9 cellular contexts compared by ENCODE assay signal in the genomic region with DNA sequence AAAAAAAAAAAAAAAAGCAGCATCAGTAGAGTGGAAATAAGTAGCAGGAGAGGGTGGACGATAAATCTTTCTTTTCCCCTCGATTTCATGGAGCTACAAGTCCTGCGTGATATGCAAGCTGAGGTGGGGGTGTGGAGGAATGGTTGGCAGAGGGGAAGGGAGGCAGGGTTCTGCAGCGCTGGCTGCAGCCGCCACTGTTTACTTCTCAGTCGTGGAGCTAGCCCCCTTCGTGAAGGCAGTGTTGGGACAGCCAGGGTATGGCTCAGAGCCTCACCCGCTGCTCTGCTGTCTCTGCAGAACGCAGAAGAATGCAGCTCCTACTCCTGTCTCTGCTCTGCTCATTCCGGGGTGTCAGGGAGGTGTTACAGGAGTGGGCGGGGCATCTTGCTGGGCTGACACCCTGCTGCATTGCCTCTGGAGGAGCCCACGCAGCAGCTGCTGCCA.
A peak's percentile ranks its signal among the peaks of the same experiment; 100 is the strongest.
DNase-seq lines count a peak whose midpoint lies in the region; ATAC-seq and TF ChIP-seq lines count a peak whose summit lies in the region.
"Had no signal": no experiment of that assay in that cellular context is flagged by ENCODE, and none has a peak within 500 bp of the region (broad histone marks: within the 10 kb centered on the region; RNA-seq: fewer than 3 reads in every experiment).

No MANE protein-coding gene starts in this region.

- peak overlapping the region; percentile 59 for H2AFZ ChIP-seq in hepatocyte

- no peaks in the 10 kb centered on the region for H3K36me3 ChIP-seq in SJCRH30
- no peaks in the 10 kb centered on the region for H3K36me3 ChIP-seq in hepatocyte (replicated peaks; ENCODE audit: insufficient read depth, low read depth)

- H3K9me3 ChIP-seq in SJCRH30 (replicated peaks) (no peaks in the 10 kb centered on the region), hepatocyte (ENCODE audit: low read depth) (no peaks in the 10 kb centered on the region)

- no peaks in the 10 kb centered on the region for H3K9me2 ChIP-seq in hepatocyte (replicated peaks; ENCODE audit: insufficient read depth)

- no peak overlapping the region for H3K4me3 ChIP-seq in SJCRH30
- H3K4me3 ChIP-seq in hepatocyte, result peak overlapping the region; percentile 16

- H3K27me3 ChIP-seq in SJCRH30, result no peaks in the 10 kb centered on the region
- H3K27me3 ChIP-seq in hepatocyte, result no peaks in the 10 kb centered on the region

- intact Hi-C loops in sciatic nerve (cut with DNase I), result no loop called here

- H3K79me2 ChIP-seq in hepatocyte, result no peaks in the 10 kb centered on the region

- TF ChIP-seq CTCF in hepatocyte (IDR thresholded peaks at IDR 0.05; ENCODE audit: poor library complexity), result no peak

- no peak overlapping the region for H3K27ac ChIP-seq in SJCRH30
- no peak overlapping the region for H3K27ac ChIP-seq in hepatocyte

- ATAC-seq in GM19351 (IDR thresholded peaks at IDR 0.05; ENCODE audit: unreplicated experiment), result peak; percentile 76
- ATAC-seq in sciatic nerve, result peak; percentile 30
- no peak for ATAC-seq in HG03521 (IDR thresholded peaks at IDR 0.05; ENCODE audit: unreplicated experiment)
- no peak for ATAC-seq in HG02642 (IDR thresholded peaks at IDR 0.05; ENCODE audit: poor library complexity, unreplicated experiment)

- DNase-seq in SJCRH30, result peak; percentile 8 to 23
- DNase-seq in hepatocyte (ENCODE audit: low spot score), result peak; percentile 28
- no peak for DNase-seq in sciatic nerve (ENCODE audit: low spot score)
- DNase-seq in SKM-1 treated with dmso at 0.1 percent for 144 hours (lab: John Stamatoyannopoulos, UW; ENCODE audit: unreplicated experiment), result no peak
- no peak for DNase-seq in activated CD8-positive, alpha-beta memory T cell treated with anti-CD3 and anti-CD28 coated beads for 24 hours
- DNase-seq: activated CD8-positive, alpha-beta memory T cell treated with anti-CD3 and anti-CD28 coated beads, Interleukin-2, amount 50 U/mL, for 4 hours had no signal

- H4K20me1 ChIP-seq in hepatocyte (ENCODE audit: insufficient read depth, poor library complexity, severe bottlenecking), result no peaks in the 10 kb centered on the region

- peak overlapping the region; percentile 79 for H3K4me2 ChIP-seq in hepatocyte

- WGBS in hepatocyte (ENCODE audit: low lambda C conversion rate, missing lambda C conversion rate), result 26% methylated on average over 12 of the region's 12 CpGs

- H3K4me1 ChIP-seq in SJCRH30 (no peaks in the 10 kb centered on the region), hepatocyte (ENCODE audit: insufficient read depth) (no peaks in the 10 kb centered on the region)

Comparison
In these comparisons a context has a peak if more than half of its experiments do, and no peak if none do; other contexts are left out.
1. ATAC-seq: peak in GM19351 (single experiment) and sciatic nerve (single experiment); none in HG03521 (single experiment) and HG02642 (single experiment).
2. DNase-seq: peak in SJCRH30 (2 of 2) and hepatocyte (single experiment); none in sciatic nerve (single experiment), SKM-1 treated with dmso at 0.1 percent for 144 hours (single experiment) and activated CD8-positive, alpha-beta memory T cell treated with anti-CD3 and anti-CD28 coated beads for 24 hours (single experiment).